Comparison of ENCODE assay signal across 26 cellular contexts in genomic region chr7:133822001-133822641, GRCh38.
DNase-seq lines count a peak whose midpoint lies in the region; ATAC-seq, FAIRE-seq and TF ChIP-seq lines count a peak whose summit lies in the region.
"Had no signal": no experiment of that assay in that cellular context is flagged by ENCODE, and none has a peak within 500 bp of the region (broad histone marks: within the 10 kb centered on the region; RNA-seq: fewer than 3 reads in every experiment).

No MANE protein-coding gene starts in this region.

- 70% methylated on average over 3 of the region's 3 CpGs for WGBS in A549 (ENCODE audit: missing lambda C conversion rate)

- no peaks in the 10 kb centered on the region for H3K27me3 ChIP-seq in bronchial epithelial cell (ENCODE audit: control insufficient read depth, insufficient read depth, low read length)
- H3K27me3 ChIP-seq: BLaER1 treated with 17β-estradiol and CSF1 and Interleukin-3, amounts not matched to agents 10 nM and 100 nM; SJSA1 had no signal

- H3K36me3 ChIP-seq in HEK293 (ENCODE audit: control insufficient read depth in 2 of 2, insufficient read depth in 1 of 2, low read length in 2 of 2), result no peaks in the 10 kb centered on the region
- no peaks in the 10 kb centered on the region for H3K36me3 ChIP-seq in bronchial epithelial cell (ENCODE audit: control insufficient read depth, insufficient read depth, low read length)
- H3K36me3 ChIP-seq: SJSA1 had no signal

- H3K4me1 ChIP-seq in A549 (no peaks in the 10 kb centered on the region), HEK293 (ENCODE audit: control insufficient read depth, insufficient read depth, low read length) (no peaks in the 10 kb centered on the region)
- H3K4me1 ChIP-seq: BLaER1 treated with 17β-estradiol and CSF1 and Interleukin-3, amounts not matched to agents 10 nM and 100 nM; Caco-2; SJSA1 had no signal

- DNase-seq in A549 (ENCODE audit: low read depth in 1 of 2, low spot score in 1 of 2), result no peak
- peak; percentile 71 for DNase-seq in bronchial epithelial cell (ENCODE audit: low read depth)
- DNase-seq in iris pigment epithelial cell (ENCODE audit: low read depth), result peak; percentile 15
- no peak for DNase-seq in dedifferentiated amniotic fluid mesenchymal stem cell (ENCODE audit: extremely low spot score)
- no peak for DNase-seq in NCI-H187 (lab: John Stamatoyannopoulos, UW)
- DNase-seq: AML-193; Caco-2; CD4-positive, alpha-beta memory T cell; GDM1; NCI-H1105; NCI-H1436 treated with DMSO at 0.1 percent for 48 hours; NCI-H1930; NCI-H446 treated with DMSO at 0.1 percent for 48 hours; NCI-H526; NK-92 treated with Interleukin-12 subunit alpha and Interleukin-12 subunit beta, amount 100 ng/mL, for 24 hours; PC-9; Right ventricle myocardium superior had no signal

- no peak for TF ChIP-seq EP300 in A549 (IDR thresholded peaks at IDR 0.05)

- H3K9me3 ChIP-seq in A549 (no peaks in the 10 kb centered on the region), HEK293 (ENCODE audit: control insufficient read depth, insufficient read depth, low read depth, low read length) (no peaks in the 10 kb centered on the region)
- H3K9me3 ChIP-seq: BLaER1 treated with 17β-estradiol and CSF1 and Interleukin-3, amounts not matched to agents 10 nM and 100 nM; Caco-2; SJSA1 had no signal

- no peak for TF ChIP-seq CTCF in A549 (IDR thresholded peaks at IDR 0.05)
- no peak for TF ChIP-seq CTCF in HEK293 (tag by site-specific recombination; IDR thresholded peaks at IDR 0.05)
- no peak for TF ChIP-seq CTCF in bronchial epithelial cell (IDR thresholded peaks at IDR 0.05; ENCODE audit: insufficient read depth, low read length, severe bottlenecking)

- no peak for TF ChIP-seq POLR2A in A549 (IDR thresholded peaks at IDR 0.05; ENCODE audit: low read length)

- FAIRE-seq in A549 (lab: Jason Lieb, UNC) (no peak), bronchial epithelial cell (lab: Jason Lieb, UNC) (no peak)
- FAIRE-seq: A204.1, GM12878, H1 had no signal

- H3K4me2 ChIP-seq in A549, result no peak overlapping the region
- H3K4me2 ChIP-seq: BLaER1 treated with 17β-estradiol and CSF1 and Interleukin-3, amounts not matched to agents 10 nM and 100 nM; PC-9 had no signal

- ATAC-seq in A549 (no peak), HG03025 (IDR thresholded peaks at IDR 0.05; ENCODE audit: low FRiP score, unreplicated experiment) (no peak), GM21360 (IDR thresholded peaks at IDR 0.05; ENCODE audit: unreplicated experiment) (no peak)
- ATAC-seq: GM12878, HCT116 had no signal

- CTCF ChIA-PET in A549 (lab: Yijun Ruan, JAX), result no interaction called here
- CTCF ChIA-PET in HEK293 (lab: Yijun Ruan, JAX), result no interaction called here

- POLR2A ChIA-PET in A549 (lab: Yijun Ruan, JAX), result no interaction called here
- POLR2A ChIA-PET in HEK293 (lab: Yijun Ruan, JAX), result no interaction called here

- H3K27ac ChIP-seq in A549, result no peak overlapping the region
- H3K27ac ChIP-seq in HEK293 (ENCODE audit: extremely low read depth, low read depth, low read length), result no peak overlapping the region
- H3K27ac ChIP-seq: BLaER1 treated with 17β-estradiol and CSF1 and Interleukin-3, amounts not matched to agents 10 nM and 100 nM; PC-9; SJSA1 had no signal

- H3K4me3 ChIP-seq in A549 (no peak overlapping the region), HEK293 (ENCODE audit: low read depth, low read length) (no peak overlapping the region), bronchial epithelial cell (ENCODE audit: low read depth, low read length) (no peak overlapping the region)
- H3K4me3 ChIP-seq: BLaER1 treated with 17β-estradiol and CSF1 and Interleukin-3, amounts not matched to agents 10 nM and 100 nM; GM12878; PC-9; SJSA1 had no signal

- TF ChIP-seq RAD21 in A549 (conservative IDR thresholded peaks at IDR 0.05 in 1 of 2, IDR thresholded peaks at IDR 0.05 in 1 of 2), result no peak

TF ChIP-seq in A549, 52 proteins besides CTCF, POLR2A, EP300 and RAD21:
- TF ChIP-seq, protein P1, sequence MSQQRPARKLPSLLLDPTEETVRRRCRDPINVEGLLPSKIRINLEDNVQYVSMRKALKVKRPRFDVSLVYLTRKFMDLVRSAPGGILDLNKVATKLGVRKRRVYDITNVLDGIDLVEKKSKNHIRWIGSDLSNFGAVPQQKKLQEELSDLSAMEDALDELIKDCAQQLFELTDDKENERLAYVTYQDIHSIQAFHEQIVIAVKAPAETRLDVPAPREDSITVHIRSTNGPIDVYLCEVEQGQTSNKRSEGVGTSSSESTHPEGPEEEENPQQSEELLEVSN (IDR thresholded peaks at IDR 0.05; ENCODE audit: borderline replicate concordance, low read depth), result no peak
- peak; percentile 68 for TF ChIP-seq MAFK (IDR thresholded peaks at IDR 0.05; ENCODE audit: partially characterized antibody)
- TF ChIP-seq HOXA7 (CRISPR knock-in tag; IDR thresholded peaks at IDR 0.05), result no peak
- TF ChIP-seq POLR2AphosphoS2 (conservative IDR thresholded peaks at IDR 0.05; ENCODE audit: low read length), result no peak
- no peak for TF ChIP-seq BHLHE40 (IDR thresholded peaks at IDR 0.05; ENCODE audit: low read depth, low read length)
- no peak for TF ChIP-seq TFCP2L1 (CRISPR knock-in tag; IDR thresholded peaks at IDR 0.05)
- no peak for TF ChIP-seq KDM5A (IDR thresholded peaks at IDR 0.05)

TF ChIP-seq in HEK293, 187 proteins besides CTCF, POLR2A, EP300 and RAD21:
- peak; percentile 78 for TF ChIP-seq SCRT2 (tag by site-specific recombination; IDR thresholded peaks at IDR 0.05)
- no peak for TF ChIP-seq ZNF416 (tag by site-specific recombination; IDR thresholded peaks at IDR 0.05)
TF ChIP-seq in HEK293: peak in this region for 1.

Comparison
In these comparisons a context has a peak if more than half of its experiments do, and no peak if none do; other contexts are left out.
1. DNase-seq: peak in bronchial epithelial cell (single experiment) and iris pigment epithelial cell (single experiment); none in A549 (0 of 2), dedifferentiated amniotic fluid mesenchymal stem cell (single experiment) and NCI-H187 (0 of 2).